13 cellular contexts compared by ENCODE assay signal in the genomic region with DNA sequence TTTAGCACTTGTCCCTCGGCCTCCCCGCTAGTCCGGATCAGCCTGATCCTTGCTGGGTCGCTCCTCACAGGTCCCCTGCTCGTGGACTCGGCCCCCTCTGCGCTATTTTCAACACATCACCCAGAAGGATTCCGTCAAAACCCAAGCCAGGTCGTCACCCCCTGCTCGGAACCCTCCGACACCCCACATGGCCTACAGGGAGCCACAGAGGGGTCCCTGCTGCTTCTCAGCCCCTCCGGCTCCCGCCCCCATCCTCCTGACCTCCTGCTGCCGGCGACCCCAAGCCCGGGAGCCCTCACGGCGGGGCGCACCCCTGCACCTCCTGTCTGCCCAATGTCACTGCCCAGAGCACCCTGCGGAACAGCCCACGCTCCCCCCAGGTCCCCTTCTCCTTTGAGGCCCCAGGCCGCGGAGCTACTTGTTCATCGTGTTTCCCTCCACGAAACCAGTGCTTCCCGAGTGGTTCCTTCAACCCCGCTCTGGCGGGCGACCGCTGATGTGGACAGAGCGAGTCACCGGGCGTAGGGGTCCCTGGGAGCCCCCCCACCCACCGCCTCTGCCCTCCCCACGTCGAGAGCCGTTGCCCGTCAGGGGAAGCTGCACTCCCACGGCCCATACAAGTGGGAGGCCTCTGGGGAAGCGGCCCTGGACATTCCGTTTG. TPM values are rescaled to one million over a fixed set of nuclear protein-coding genes. Genes with fewer than 3 reads are reported as not detected.
DNase-seq lines count a peak whose midpoint lies in the region; ATAC-seq and TF ChIP-seq lines count a peak whose summit lies in the region.
"Had no signal": no experiment of that assay in that cellular context is flagged by ENCODE, and none has a peak within 500 bp of the region (broad histone marks: within the 10 kb centered on the region; RNA-seq: fewer than 3 reads in every experiment).

No MANE protein-coding gene starts in this region.

- no peak for TF ChIP-seq CTCF in AG09309 (IDR thresholded peaks at IDR 0.05; ENCODE audit: control insufficient read depth, insufficient read depth, low read depth, low read length, missing control alignments)
- TF ChIP-seq CTCF in activated B cell treated with CpG ODN at 0.5 μM for 24 hours (IDR thresholded peaks at IDR 0.05) = no peak
- TF ChIP-seq CTCF in ovary (IDR thresholded peaks at IDR 0.05) = no peak

- no peaks in the 10 kb centered on the region for H3K27me3 ChIP-seq in ovary

- POLR2A ChIA-PET in activated B cell treated with CpG ODN at 0.5 μM for 24 hours (lab: Charles Lee) = no interaction called here

- H3K36me3 Mint-ChIP-seq in activated B cell treated with CpG ODN at 0.5 μM for 24 hours (ENCODE audit: low read depth) = no peaks in the 10 kb centered on the region
- H3K36me3 Mint-ChIP-seq: brain; naive thymus-derived CD4-positive, alpha-beta T cell had no signal

- no peaks in the 10 kb centered on the region for H3K9me3 Mint-ChIP-seq in activated B cell treated with CpG ODN at 0.5 μM for 24 hours
- H3K9me3 Mint-ChIP-seq: naive thymus-derived CD4-positive, alpha-beta T cell; stimulated activated naive CD8-positive, alpha-beta T cell treated with anti-CD3 and anti-CD28 coated beads, Interleukin-15, Interleukin-2, amounts not matched to agents 100 ng/mL and 50 ng/mL, for 24 hours had no signal

- H3K4me3 ChIP-seq in AG09309 (ENCODE audit: control insufficient read depth, low read depth, low read length) (peak overlapping the region; percentile 97), ovary (peak overlapping the region; percentile 90)

- H3K4me3 Mint-ChIP-seq in activated B cell treated with CpG ODN at 0.5 μM for 24 hours = peak overlapping the region; percentile 35
- H3K4me3 Mint-ChIP-seq: stimulated activated naive CD8-positive, alpha-beta T cell treated with anti-CD3 and anti-CD28 coated beads, Interleukin-15, Interleukin-2, amounts not matched to agents 100 ng/mL and 50 ng/mL, for 24 hours had no signal

- 4 to 24% (median 7%) methylated on average over 39 to 41 of the region's 41 CpGs for WGBS in ovary, 3 donors

- peaks cover 6% of the 10 kb centered on the region for H3K4me1 Mint-ChIP-seq in activated B cell treated with CpG ODN at 0.5 μM for 24 hours

- peak overlapping the region; percentile 89 to 94 for H3K27ac ChIP-seq in ovary

- peaks cover 28% of the 10 kb centered on the region for H3K4me1 ChIP-seq in ovary (ENCODE audit: insufficient read depth)

- no peaks in the 10 kb centered on the region for H3K27me3 Mint-ChIP-seq in activated B cell treated with CpG ODN at 0.5 μM for 24 hours
- H3K27me3 Mint-ChIP-seq: stimulated activated naive CD8-positive, alpha-beta T cell treated with anti-CD3 and anti-CD28 coated beads, Interleukin-15, Interleukin-2, amounts not matched to agents 100 ng/mL and 50 ng/mL, for 24 hours had no signal

- TF ChIP-seq POLR2A in ovary (IDR thresholded peaks at IDR 0.05) = no peak

- H3K36me3 ChIP-seq in ovary = no peaks in the 10 kb centered on the region

- no peak for TF ChIP-seq EP300 in ovary (IDR thresholded peaks at IDR 0.05)

- ATAC-seq in activated B cell treated with CpG ODN at 0.5 μM for 24 hours (ENCODE audit: low read depth) (peak; percentile 30), left cardiac atrium (peak; percentile 0 to 3), GM18498 (IDR thresholded peaks at IDR 0.05; ENCODE audit: unreplicated experiment) (no peak), GM21529 (IDR thresholded peaks at IDR 0.05; ENCODE audit: unreplicated experiment) (no peak)
- ATAC-seq: activated CD4-positive, CD25-positive, alpha-beta regulatory T cell treated with anti-CD3 and anti-CD28 coated beads, Interleukin-2, amount 50 U/mL, for 24 hours had no signal

- DNase-seq in AG09309 (ENCODE audit: low read depth) (no peak), activated B cell treated with CpG ODN at 0.5 μM for 24 hours (no peak), left cardiac atrium (no peak), ovary (peak; percentile 51 to 66 (median 65)), AG20443 (ENCODE audit: low spot score) (no peak)
- DNase-seq in activated CD4-positive, alpha-beta T cell treated with anti-CD3 and anti-CD28 coated beads, Interleukin-2, amount 50 U/mL, for 4 hours = no peak
- DNase-seq: NCI-H2171 treated with DMSO at 0.1 percent for 48 hours had no signal

- H3K9me3 ChIP-seq in ovary = no peaks in the 10 kb centered on the region

- no peak overlapping the region for H3K27ac Mint-ChIP-seq in activated B cell treated with CpG ODN at 0.5 μM for 24 hours
- H3K27ac Mint-ChIP-seq: stimulated activated naive CD8-positive, alpha-beta T cell treated with anti-CD3 and anti-CD28 coated beads, Interleukin-15, Interleukin-2, amounts not matched to agents 100 ng/mL and 50 ng/mL, for 24 hours had no signal

- intact Hi-C loops in activated B cell treated with CpG ODN at 0.5 μM for 24 hours (cut with micrococcal nuclease) (no loop called here), left cardiac atrium (cut with DNase I) (loop anchor here in 1 of 2 donors (5.0 kb wide), 2 partner anchors 58 to 73 kb away; no protein-coding TSS in a partner anchor), ovary (cut with DNase I) (loop anchor here in 3 of 4 donors (5.0 to 10.0 kb wide), 3 partner anchors 73 to 796 kb away; a partner anchor contains a TSS)

- CTCF ChIA-PET in activated B cell treated with CpG ODN at 0.5 μM for 24 hours (lab: Charles Lee) = no interaction called here

RNA-seq across cellular contexts. Expression of a gene that starts 0.6 kb away (rescaled TPM):
- 5.4 and 8.0 TPM in 2 replicates for total RNA-seq in activated B cell treated with CpG ODN at 0.5 μM for 24 hours
- 1,000 to 10,000 TPM; 1,946 to 2,055 TPM for total RNA-seq in left cardiac atrium
- total RNA-seq in ovary = 1,000 to 10,000 TPM in 1 of 7 donors, 100 to 1,000 TPM in 5, 10 to 100 TPM in 1; 69.5 to 1,408 (median 681) TPM
- 100 to 1,000 TPM; 269 to 691 TPM for polyA plus RNA-seq in ovary
- polyA plus RNA-seq: naive thymus-derived CD4-positive, alpha-beta T cell had no signal

RNA-seq across cellular contexts. Expression of a gene that starts 32.7 kb away (rescaled TPM):
- total RNA-seq in activated B cell treated with CpG ODN at 0.5 μM for 24 hours (40.8 and 43.8 TPM in 2 replicates), left cardiac atrium (1 to 10 TPM; 6.4 to 8.8 TPM), ovary (10 to 100 TPM; 19.2 to 39.2 (median 26.0) TPM)
- polyA plus RNA-seq in ovary = 10 to 100 TPM; 12.6 to 21.6 TPM

Comparison
In these comparisons a context has a peak if more than half of its experiments do, and no peak if none do; other contexts are left out.
1. DNase-seq: peak in ovary (5 of 5); none in AG09309 (single experiment), activated B cell treated with CpG ODN at 0.5 μM for 24 hours (single experiment), left cardiac atrium (single experiment), activated CD4-positive, alpha-beta T cell treated with anti-CD3 and anti-CD28 coated beads, Interleukin-2, amount 50 U/mL, for 4 hours (0 of 2) and AG20443 (single experiment).
2. ATAC-seq: peak in activated B cell treated with CpG ODN at 0.5 μM for 24 hours (single experiment) and left cardiac atrium (2 of 2); none in GM18498 (single experiment) and GM21529 (single experiment).